ENCODE assay signal across 2 cellular contexts in genomic region chr9:69027355-69028097, GRCh38.
A peak's percentile ranks its signal among the peaks of the same experiment; 100 is the strongest.
TF ChIP-seq lines count a peak whose summit lies in the region.

No MANE protein-coding gene starts in this region.

TF ChIP-seq in IMR-90, 13 proteins besides CTCF, POLR2A, EP300 and RAD21:
- TF ChIP-seq USF2 (IDR thresholded peaks at IDR 0.05; ENCODE audit: low read depth, low read length) (no peak), SMC3 (IDR thresholded peaks at IDR 0.05; ENCODE audit: low read depth, low read length) (peak; percentile 39; the same call in 1 of the 2 replicates), CEBPB (IDR thresholded peaks at IDR 0.05; ENCODE audit: low read depth, low read length) (peak; percentile 36; the same call in 1 of the 2 replicates), RFX5 (IDR thresholded peaks at IDR 0.05; ENCODE audit: low read depth, low read length) (no peak)

TF ChIP-seq in GM12878, 131 proteins besides CTCF, POLR2A, EP300 and RAD21:
- TF ChIP-seq RCOR1 (conservative IDR thresholded peaks at IDR 0.05; ENCODE audit: low read depth, low read length) (no peak), IRF5 (IDR thresholded peaks at IDR 0.05; ENCODE audit: borderline replicate concordance) (no peak), YY1 (IDR thresholded peaks at IDR 0.05; ENCODE audit: low read depth, low read length) (peak; percentile 58; the same call in 1 of the 2 replicates), CHD1 (IDR thresholded peaks at IDR 0.05; ENCODE audit: low read depth, low read length) (no peak), RUNX3 (IDR thresholded peaks at IDR 0.05; ENCODE audit: low read length) (peak; percentile 20; the same call in 1 of the 2 replicates), YBX1 (IDR thresholded peaks at IDR 0.05) (no peak), ZBED1 (IDR thresholded peaks at IDR 0.05; ENCODE audit: borderline replicate concordance) (no peak), MAX (IDR thresholded peaks at IDR 0.05; ENCODE audit: low read depth, low read length) (no peak), NR2C2 (IDR thresholded peaks at IDR 0.05; ENCODE audit: borderline replicate concordance, control insufficient read depth, insufficient read length, low read depth) (no peak), NR2C1 (IDR thresholded peaks at IDR 0.05) (no peak), NFYA (IDR thresholded peaks at IDR 0.05; ENCODE audit: borderline replicate concordance, low read depth, low read length) (no peak), RAD51 (IDR thresholded peaks at IDR 0.05) (no peak), WRNIP1 (IDR thresholded peaks at IDR 0.05; ENCODE audit: borderline replicate concordance, low read depth, low read length) (no peak), POU2F2 (IDR thresholded peaks at IDR 0.05; ENCODE audit: borderline replicate concordance, low read depth, low read length) (no peak), GATAD2B (conservative IDR thresholded peaks at IDR 0.05; ENCODE audit: low read depth) (no peak), HCFC1 (IDR thresholded peaks at IDR 0.05; ENCODE audit: low read length) (no peak), SMC3 (IDR thresholded peaks at IDR 0.05; ENCODE audit: borderline replicate concordance, low read length) (peak; percentile 44; the same call in 1 of the 2 replicates), SPI1 (IDR thresholded peaks at IDR 0.05; ENCODE audit: borderline replicate concordance, insufficient read depth, low read depth, low read length) (no peak), RB1 (IDR thresholded peaks at IDR 0.05; ENCODE audit: borderline replicate concordance) (no peak)
